Comparison of ENCODE assay signal across 1 cellular context in the genomic region with DNA sequence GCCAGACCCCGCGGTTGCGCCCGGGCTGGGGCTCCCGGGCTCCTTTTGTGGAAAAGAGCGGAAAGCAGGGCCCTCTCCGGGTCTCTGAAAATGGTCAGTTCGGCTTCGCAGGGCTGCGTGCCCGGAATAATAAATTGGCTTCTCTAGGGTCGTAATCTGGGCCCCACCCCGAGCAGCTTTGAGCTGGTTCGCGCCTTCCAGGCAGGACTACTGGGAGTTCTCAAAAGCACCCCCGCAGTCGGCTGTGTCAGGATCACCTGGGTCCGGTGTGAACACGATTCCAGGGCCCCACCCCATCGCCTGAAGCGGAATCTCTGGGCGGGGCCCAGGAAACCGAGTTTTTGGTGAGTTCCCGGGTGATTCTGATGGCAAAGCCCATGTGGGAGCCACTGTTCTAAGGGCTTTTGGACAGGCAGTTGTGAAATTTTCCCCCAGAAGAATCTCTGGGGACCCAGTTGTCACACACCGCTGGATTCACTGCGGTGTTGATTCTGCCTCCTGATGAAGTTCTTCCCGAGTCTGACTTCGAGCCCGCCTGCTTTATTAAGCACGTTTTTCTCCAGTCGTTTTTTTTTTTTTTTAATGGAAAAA.
TF ChIP-seq lines count a peak whose summit lies in the region.

No MANE protein-coding gene starts in this region.

TF ChIP-seq in HEK293, 187 proteins besides CTCF, POLR2A, EP300 and RAD21 (continued from another document):
- TF ChIP-seq ZNF692 (tag by site-specific recombination; IDR thresholded peaks at IDR 0.05) (peak; percentile 84), ZNF24 (tag by site-specific recombination; IDR thresholded peaks at IDR 0.05) (no peak), ZNF530 (tag by site-specific recombination; IDR thresholded peaks at IDR 0.05; ENCODE audit: low read depth) (no peak), PATZ1 (tag by site-specific recombination; IDR thresholded peaks at IDR 0.05) (peak; percentile 26; the same call in 1 of the 2 replicates), ZEB2 (tag by site-specific recombination; IDR thresholded peaks at IDR 0.05) (peak; percentile 48; the same call in 1 of the 2 replicates), KLF7 (tag by site-specific recombination; IDR thresholded peaks at IDR 0.05; ENCODE audit: borderline replicate concordance) (peak; percentile 69; the same call in 1 of the 2 replicates), ZNF660 (tag by site-specific recombination; IDR thresholded peaks at IDR 0.05) (no peak), ZFP69B (tag by site-specific recombination; IDR thresholded peaks at IDR 0.05) (peak; percentile 86), ZNF335 (tag by site-specific recombination; conservative IDR thresholded peaks at IDR 0.05) (peak; percentile 87), ZNF664 (tag by site-specific recombination; IDR thresholded peaks at IDR 0.05) (no peak), ZNF654 (tag by site-specific recombination; IDR thresholded peaks at IDR 0.05; ENCODE audit: low read depth) (no peak), PRDM10 (tag by site-specific recombination; IDR thresholded peaks at IDR 0.05) (peak; percentile 59), TCF7L2 (IDR thresholded peaks at IDR 0.05; ENCODE audit: borderline replicate concordance, low read depth, low read length) (no peak), KLF1 (tag by site-specific recombination; IDR thresholded peaks at IDR 0.05) (peak; percentile 84)
- TF ChIP-seq, protein P1, sequence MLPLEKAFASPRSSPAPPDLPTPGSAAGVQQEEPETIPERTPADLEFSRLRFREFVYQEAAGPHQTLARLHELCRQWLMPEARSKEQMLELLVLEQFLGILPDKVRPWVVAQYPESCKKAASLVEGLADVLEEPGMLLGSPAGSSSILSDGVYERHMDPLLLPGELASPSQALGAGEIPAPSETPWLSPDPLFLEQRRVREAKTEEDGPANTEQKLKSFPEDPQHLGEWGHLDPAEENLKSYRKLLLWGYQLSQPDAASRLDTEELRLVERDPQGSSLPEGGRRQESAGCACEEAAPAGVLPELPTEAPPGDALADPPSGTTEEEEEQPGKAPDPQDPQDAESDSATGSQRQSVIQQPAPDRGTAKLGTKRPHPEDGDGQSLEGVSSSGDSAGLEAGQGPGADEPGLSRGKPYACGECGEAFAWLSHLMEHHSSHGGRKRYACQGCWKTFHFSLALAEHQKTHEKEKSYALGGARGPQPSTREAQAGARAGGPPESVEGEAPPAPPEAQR (tag by site-specific recombination; IDR thresholded peaks at IDR 0.05) = no peak
